1 cellular context compared by ENCODE assay signal in genomic region chr17:46143827-46144236, GRCh38.
TF ChIP-seq lines count a peak whose summit lies in the region.

No MANE protein-coding gene starts in this region.

TF ChIP-seq in HEK293T, 16 proteins besides CTCF, POLR2A, EP300 and RAD21 (continued from another document):
- TF ChIP-seq TARDBP (IDR thresholded peaks at IDR 0.05) (no peak), HDGF (IDR thresholded peaks at IDR 0.05; ENCODE audit: borderline replicate concordance) (no peak), PKNOX1 (IDR thresholded peaks at IDR 0.05) (no peak), ELF4 (IDR thresholded peaks at IDR 0.05) (no peak)
TF ChIP-seq in HEK293T: peak in this region for 0.
